In genomic region chr1:167511374-167511986, GRCh38 we compare ENCODE assay signal across 1 cellular context.
TF ChIP-seq lines count a peak whose summit lies in the region.

No MANE protein-coding gene starts in this region.

TF ChIP-seq in GM23338, 12 proteins besides CTCF, POLR2A, EP300 and RAD21:
- TF ChIP-seq ZNF462 (CRISPR knock-in tag; IDR thresholded peaks at IDR 0.05): no peak
- no peak for TF ChIP-seq REST (IDR thresholded peaks at IDR 0.05; ENCODE audit: unreplicated experiment)
- no peak for TF ChIP-seq NANOG (IDR thresholded peaks at IDR 0.05; ENCODE audit: borderline replicate concordance)
- no peak for TF ChIP-seq CREB1 (CRISPR knock-in tag; IDR thresholded peaks at IDR 0.05; ENCODE audit: low read depth)
- TF ChIP-seq ZNF331 (CRISPR knock-in tag; IDR thresholded peaks at IDR 0.05; ENCODE audit: low read depth): no peak
TF ChIP-seq in GM23338: peak in this region for 0.
